In genomic region chr16:87025681-87026080, GRCh38 we compare ENCODE assay signal across 25 cellular contexts.
"Had no signal": no experiment of that assay in that cellular context is flagged by ENCODE, and none has a peak within 500 bp of the region (broad histone marks: within the 10 kb centered on the region; RNA-seq: fewer than 3 reads in every experiment).

No MANE protein-coding gene starts in this region.

- H3K9me3 ChIP-seq: colonic mucosa, esophagus muscularis mucosa, esophagus squamous epithelium, gastrocnemius medialis, gastroesophageal sphincter, heart right ventricle had no signal

- H3K27ac ChIP-seq: colonic mucosa, coronary artery, dorsolateral prefrontal cortex, epithelial cell of prostate, esophagus muscularis mucosa, esophagus squamous epithelium, foreskin keratinocyte, gastrocnemius medialis, gastroesophageal sphincter, heart left ventricle, heart right ventricle had no signal

- H3K27me3 ChIP-seq: colonic mucosa, foreskin keratinocyte, gastrocnemius medialis, heart left ventricle had no signal

- FAIRE-seq: colon, endometrium, frontal cortex had no signal

- H3K4me1 ChIP-seq: colonic mucosa, esophagus muscularis mucosa, esophagus squamous epithelium, foreskin keratinocyte, gastrocnemius medialis, gastroesophageal sphincter, heart left ventricle, heart right ventricle had no signal

- H3K36me3 ChIP-seq: colonic mucosa, esophagus muscularis mucosa, esophagus squamous epithelium, gastrocnemius medialis, gastroesophageal sphincter, heart left ventricle, heart right ventricle had no signal

- H3K4me3 ChIP-seq: colonic mucosa, coronary artery, dorsolateral prefrontal cortex, esophagus muscularis mucosa, esophagus squamous epithelium, gastrocnemius medialis, gastroesophageal sphincter, heart left ventricle, heart right ventricle had no signal

- DNase-seq: colonic mucosa; cortex of kidney; effector CD4-positive, alpha-beta T cell; effector CD8-positive, alpha-beta T cell; effector memory CD4-positive, alpha-beta T cell; effector memory CD8-positive, alpha-beta T cell; endodermal cell; erythroblast; esophagus squamous epithelium; foreskin fibroblast; foreskin keratinocyte; foreskin melanocyte; gastrocnemius medialis; glutamatergic neuron; head of caudate nucleus; heart left ventricle; heart right ventricle had no signal
